13 cellular contexts compared by ENCODE assay signal in the genomic region with DNA sequence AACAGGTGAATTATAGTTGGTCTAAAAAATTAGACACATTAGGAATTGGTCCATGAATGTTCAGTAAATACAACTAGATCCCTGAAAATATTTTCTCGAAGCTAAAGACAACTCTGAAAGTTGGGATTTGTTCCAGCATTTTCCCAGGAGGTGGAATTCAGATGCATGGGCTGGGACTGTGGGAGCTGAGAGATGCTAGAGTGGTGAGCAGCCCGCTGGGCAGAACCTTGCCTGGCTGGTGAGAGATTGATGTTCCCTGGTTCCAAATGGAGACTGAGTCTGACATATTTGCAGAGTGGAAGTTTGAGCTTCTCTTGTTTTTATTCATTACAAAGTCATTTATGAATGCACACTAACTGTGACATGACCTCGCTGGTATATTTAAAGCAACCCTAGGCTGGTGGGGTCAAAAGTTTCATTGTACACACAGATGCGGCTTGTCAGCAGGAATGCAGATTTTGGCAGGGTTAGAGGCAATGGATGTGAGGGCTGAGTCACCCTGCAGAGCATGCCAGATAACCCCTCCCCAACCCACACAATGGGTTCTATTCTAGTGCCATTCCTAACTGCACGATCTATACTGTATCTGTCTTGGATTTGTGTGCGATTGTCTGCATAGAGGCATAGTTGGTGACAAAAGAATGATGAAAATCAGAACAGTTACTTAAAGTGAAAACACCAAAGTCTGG. TPM values are rescaled to one million over a fixed set of nuclear protein-coding genes. Genes with fewer than 3 reads are reported as not detected.
A peak's percentile ranks its signal among the peaks of the same experiment; 100 is the strongest.
DNase-seq lines count a peak whose midpoint lies in the region; ATAC-seq, FAIRE-seq and TF ChIP-seq lines count a peak whose summit lies in the region.
"Had no signal": no experiment of that assay in that cellular context is flagged by ENCODE, and none has a peak within 500 bp of the region (broad histone marks: within the 10 kb centered on the region; RNA-seq: fewer than 3 reads in every experiment).

No MANE protein-coding gene starts in this region.

- H3K4me3 ChIP-seq in breast epithelium (no peak overlapping the region), K562 (no peak overlapping the region), right cardiac atrium (ENCODE audit: low read length) (no peak overlapping the region)
- H3K4me3 ChIP-seq: hepatocyte had no signal

- H3K36me3 ChIP-seq in breast epithelium (no peaks in the 10 kb centered on the region), K562 (ENCODE audit: control insufficient read depth, insufficient read depth, low read length) (no peaks in the 10 kb centered on the region)

- H3K27ac ChIP-seq in breast epithelium (no peak overlapping the region), K562 (ENCODE audit: extremely low read depth, low read depth, low read length) (no peak overlapping the region), right cardiac atrium (ENCODE audit: low read length) (no peak overlapping the region)
- H3K27ac ChIP-seq: hepatocyte, parathyroid adenoma had no signal

- BruUV-seq in MCF 10A (replicated peaks; lab: Mats Ljungman, UMichigan) = no TSS peak
- no TSS peak for BruUV-seq in K562 (replicated peaks; lab: Mats Ljungman, UMichigan)

- H3K9me3 Mint-ChIP-seq in MCF 10A (ENCODE audit: unreplicated experiment) = no peaks in the 10 kb centered on the region
- H3K9me3 Mint-ChIP-seq: activated T-helper 2 cell treated with anti-CD3 and anti-CD28 coated beads, Interferon-gamma antibody, Interleukin-2, Interleukin-4, amounts not matched to agents 10 μg/mL and 5 μg/mL and 100 μg/mL, durations not matched to agents 14 hours and 24 hours and 36 hours had no signal

- H3K79me2 ChIP-seq in K562 (ENCODE audit: control insufficient read depth, insufficient read depth, low read length) = no peaks in the 10 kb centered on the region
- H3K79me2 ChIP-seq: hepatocyte, parathyroid adenoma had no signal

- H3K27me3 Mint-ChIP-seq in MCF 10A (ENCODE audit: insufficient read depth, unreplicated experiment) = no peaks in the 10 kb centered on the region

- H3K4me3 Mint-ChIP-seq in MCF 10A (ENCODE audit: unreplicated experiment) = no peak overlapping the region

- no peaks in the 10 kb centered on the region for H3K9me1 ChIP-seq in K562 (ENCODE audit: control insufficient read depth, insufficient read depth, low read length)

- intact Hi-C loops in MCF 10A (cut with micrococcal nuclease) (no loop called here), breast epithelium (cut with DNase I; ENCODE audit: low total_unique reads) (no loop called here), K562 (cut with micrococcal nuclease) (no loop called here), right cardiac atrium (cut with DNase I) (no loop called here)

- H3K9me3 ChIP-seq in breast epithelium (no peaks in the 10 kb centered on the region), K562 (replicated peaks; ENCODE audit: control insufficient read depth, insufficient read depth, low read depth, low read length) (no peaks in the 10 kb centered on the region; the same call in 1 of the 2 replicates), right cardiac atrium (ENCODE audit: control insufficient read depth, low read length) (no peaks in the 10 kb centered on the region)

- ATAC-seq in K562 (no peak; the same call in 1 of the 3 replicates), right cardiac atrium (peak; percentile 81 to 90), HG03045 (IDR thresholded peaks at IDR 0.05; ENCODE audit: unreplicated experiment) (no peak), GM18505 (IDR thresholded peaks at IDR 0.05; ENCODE audit: unreplicated experiment) (no peak)

- peak; percentile 86 for DNase-seq in MCF 10A (ENCODE audit: unreplicated experiment)
- no peak for DNase-seq in breast epithelium (ENCODE audit: low spot score in 2 of 2)
- DNase-seq in K562 (ENCODE audit: extremely low read depth in 1 of 4, low spot score in 3 of 4) = peak in 1 of 4 experiments; percentile 12
- peak in 1 of 3 donors; percentile 32 for DNase-seq in right cardiac atrium
- DNase-seq in ecto neural progenitor cell (ENCODE audit: low spot score) = no peak
- DNase-seq in HEK293T (ENCODE audit: extremely low spot score) = no peak

- H3K27me3 ChIP-seq in breast epithelium (no peaks in the 10 kb centered on the region), K562 (ENCODE audit: control insufficient read depth in 2 of 2, insufficient read depth in 2 of 2, low read length in 2 of 2) (peaks cover 8 to 12% of the 10 kb centered on the region in 2 experiments; a peak in 4 of 5 replicates), right cardiac atrium (ENCODE audit: control insufficient read depth, insufficient read depth) (no peaks in the 10 kb centered on the region)
- H3K27me3 ChIP-seq: hepatocyte had no signal

- TF ChIP-seq CTCF in MCF 10A (IDR thresholded peaks at IDR 0.05; ENCODE audit: unreplicated experiment) (no peak), breast epithelium (IDR thresholded peaks at IDR 0.05) (no peak), K562 (IDR thresholded peaks at IDR 0.05 in 2 of 3, conservative IDR thresholded peaks at IDR 0.05 in 1 of 3; ENCODE audit: insufficient read depth in 2 of 3, low read depth in 1 of 3, low read length in 3 of 3) (no peak)

- no peak for TF ChIP-seq RAD21 in K562 (CRISPR knock-in tag; conservative IDR thresholded peaks at IDR 0.05 in 1 of 2, IDR thresholded peaks at IDR 0.05 in 1 of 2)

- H3K4me1 ChIP-seq in breast epithelium (no peaks in the 10 kb centered on the region), K562 (replicated peaks in 1 of 2; ENCODE audit: control insufficient read depth in 2 of 2, insufficient read depth in 2 of 2, low read length in 2 of 2) (no peaks in the 10 kb centered on the region), right cardiac atrium (ENCODE audit: control insufficient read depth, insufficient read depth, low read length) (peaks cover 5% of the 10 kb centered on the region)
- H3K4me1 ChIP-seq: parathyroid adenoma had no signal

- H3K4me1 Mint-ChIP-seq in MCF 10A (ENCODE audit: insufficient read depth, unreplicated experiment) = peaks cover 13% of the 10 kb centered on the region

- TF ChIP-seq EP300 in K562 (IDR thresholded peaks at IDR 0.05; ENCODE audit: low read length) = no peak

- 0% methylated on average over 6 of the region's 6 CpGs for WGBS in K562 (ENCODE audit: insufficient coverage, low coverage, missing lambda C conversion rate)
- WGBS in right cardiac atrium = 26% methylated on average over 6 of the region's 6 CpGs

- POLR2A ChIA-PET in MCF 10A (lab: Yijun Ruan, JAX) (no interaction called here), K562 (lab: Yijun Ruan, JAX) (no interaction called here), HEK293T (lab: Yijun Ruan, JAX) (no interaction called here)

- H3K27ac Mint-ChIP-seq in MCF 10A (ENCODE audit: low read depth, unreplicated experiment) = no peak overlapping the region
- H3K27ac Mint-ChIP-seq: activated T-helper 2 cell treated with anti-CD3 and anti-CD28 coated beads, Interferon-gamma antibody, Interleukin-2, Interleukin-4, amounts not matched to agents 10 μg/mL and 5 μg/mL and 100 μg/mL, durations not matched to agents 14 hours and 24 hours and 36 hours had no signal

- in situ Hi-C loops in K562 (cut with MboI) = no loop called here

- no peaks in the 10 kb centered on the region for H4K20me1 ChIP-seq in K562 (replicated peaks; ENCODE audit: control insufficient read depth, insufficient read depth, low read length)

- H3K9ac ChIP-seq in K562 (ENCODE audit: insufficient read depth in 1 of 2, low read depth in 2 of 2, low read length in 2 of 2) = no peak overlapping the region
- H3K9ac ChIP-seq: parathyroid adenoma had no signal

- H3K4me2 ChIP-seq in K562 (ENCODE audit: insufficient read depth, low read length) = no peak overlapping the region
- H3K4me2 ChIP-seq: hepatocyte had no signal

- H3K36me3 Mint-ChIP-seq in MCF 10A (ENCODE audit: insufficient read depth, unreplicated experiment) = no peaks in the 10 kb centered on the region

- H2AFZ ChIP-seq in K562 (ENCODE audit: low read depth, low read length) = no peak overlapping the region
- H2AFZ ChIP-seq: hepatocyte, parathyroid adenoma had no signal

- CTCF ChIA-PET in MCF 10A (lab: Yijun Ruan, JAX) (interaction anchor here (0.6 to 1.2 kb wide), 3 partner anchors 10 to 45 kb away, joined by 3 to 4 read pairs (median 3); no protein-coding TSS in a partner anchor), K562 (lab: Yijun Ruan, JAX; ENCODE audit: low intra/inter-chr PET ratio) (no interaction called here), HEK293T (lab: Yijun Ruan, JAX) (interaction anchor here (0.7 kb wide), 1 partner anchor 129 kb away, joined by 3 read pairs; no protein-coding TSS in a partner anchor)

- TF ChIP-seq POLR2A in breast epithelium (IDR thresholded peaks at IDR 0.05) (no peak), K562 (conservative IDR thresholded peaks at IDR 0.05) (no peak), GM18505 (IDR thresholded peaks at IDR 0.05; ENCODE audit: borderline replicate concordance, extremely low read depth, insufficient read depth, insufficient read length) (no peak)

- FAIRE-seq in K562 (lab: Jason Lieb, UNC) = no peak
- FAIRE-seq: GM12891 had no signal

TF ChIP-seq in HEK293T, 16 proteins besides CTCF, POLR2A, EP300 and RAD21 (continues in another document):
- TF ChIP-seq FOXK2 (IDR thresholded peaks at IDR 0.05) (no peak), CTBP1 (IDR thresholded peaks at IDR 0.05; ENCODE audit: borderline replicate concordance) (no peak), ARNT (IDR thresholded peaks at IDR 0.05) (no peak), ZNF384 (IDR thresholded peaks at IDR 0.05) (no peak), L3MBTL2 (conservative IDR thresholded peaks at IDR 0.05) (no peak)

RNA-seq across cellular contexts. Expression of gene TMEM178A, which starts 23.5 kb away (rescaled TPM):
- total RNA-seq in MCF 10A (2022) = 0.66 and 0.86 TPM in 2 replicates
- 1 to 10 TPM; 1.9 to 9.4 (median 3.6) TPM for total RNA-seq in breast epithelium
- 0.67 TPM in 1 of 2 replicates, not detected in the other for total RNA-seq in K562 (2011; cell fraction: chromatin; rRNA removed; ENCODE audit: low replicate concordance)
- 0.67 TPM in 1 of 2 replicates, not detected in the other for total RNA-seq in K562 (2011; cell fraction: nucleolus; rRNA removed)
- total RNA-seq in K562 (2011; cell fraction: nucleoplasm; rRNA removed) = 0.66 TPM in 1 of 2 replicates, not detected in the other
- not detected in 2 replicates for total RNA-seq in K562 (2014; rRNA removed)
- not detected in 2 replicates for total RNA-seq in K562 (2014; rRNA removed; fragmentation: Illumina TruSeq; extraction: Trizol)
- not detected in 2 replicates for total RNA-seq in K562 (2015; rRNA removed; fragmentation: Illumina TruSeq; extraction: Trizol)
- total RNA-seq in K562 (2021) = not detected in 2 replicates
- polyA plus RNA-seq in K562 (2011; rRNA removed) = 0.17 and 0.54 TPM in 2 replicates
- polyA plus RNA-seq in K562 (2011; cell fraction: cytosol; rRNA removed) = 0.55 TPM in 1 of 2 replicates, not detected in the other
- polyA plus RNA-seq in K562 (2011; cell fraction: nucleus; rRNA removed) = 0.97 and 3.0 TPM in 2 replicates
- 0.12 and 0.68 TPM in 2 replicates for polyA plus RNA-seq in K562 (2012)
- polyA plus RNA-seq in K562 (2014; fragmentation: Illumina TruSeq; extraction: Trizol) = 0.18 TPM in 1 of 2 replicates, not detected in the other
- polyA plus RNA-seq in K562 (2014; fragmentation: Nextera tagmentation; extraction: Ambion mirVana) = under 1 TPM in 1 of 2 experiments, not detected in 1; 0.04 TPM
- 0.59 TPM in 1 of 2 replicates, not detected in the other for polyA plus RNA-seq in K562 (2014; rRNA removed)
- not detected in 2 replicates for polyA minus RNA-seq in K562 (2011; rRNA and poly(A)+ RNA removed)
- not detected in 2 replicates for polyA minus RNA-seq in K562 (2011; cell fraction: cytosol; rRNA and poly(A)+ RNA removed)
- polyA minus RNA-seq in K562 (2011; cell fraction: nucleus; rRNA and poly(A)+ RNA removed) = not detected in 2 replicates
- total RNA-seq in right cardiac atrium = 1 to 10 TPM; 2.1 to 6.0 (median 3.9) TPM
- 5.7 TPM for polyA plus RNA-seq in right cardiac atrium
- total RNA-seq: T-helper 1 cell treated with Interleukin-12 subunit alpha and Interleukin-12 subunit beta and Interleukin-4 antibody, amounts not matched to agents 30 ng/mL and 1 ng/mL, for 36 hours had no signal

Comparison
In these comparisons a context has a peak if more than half of its experiments do, and no peak if none do; other contexts are left out.
1. ATAC-seq: peak in right cardiac atrium (2 of 2); none in K562 (single experiment), HG03045 (single experiment) and GM18505 (single experiment).